1 cellular context compared by ENCODE assay signal in the genomic region with DNA sequence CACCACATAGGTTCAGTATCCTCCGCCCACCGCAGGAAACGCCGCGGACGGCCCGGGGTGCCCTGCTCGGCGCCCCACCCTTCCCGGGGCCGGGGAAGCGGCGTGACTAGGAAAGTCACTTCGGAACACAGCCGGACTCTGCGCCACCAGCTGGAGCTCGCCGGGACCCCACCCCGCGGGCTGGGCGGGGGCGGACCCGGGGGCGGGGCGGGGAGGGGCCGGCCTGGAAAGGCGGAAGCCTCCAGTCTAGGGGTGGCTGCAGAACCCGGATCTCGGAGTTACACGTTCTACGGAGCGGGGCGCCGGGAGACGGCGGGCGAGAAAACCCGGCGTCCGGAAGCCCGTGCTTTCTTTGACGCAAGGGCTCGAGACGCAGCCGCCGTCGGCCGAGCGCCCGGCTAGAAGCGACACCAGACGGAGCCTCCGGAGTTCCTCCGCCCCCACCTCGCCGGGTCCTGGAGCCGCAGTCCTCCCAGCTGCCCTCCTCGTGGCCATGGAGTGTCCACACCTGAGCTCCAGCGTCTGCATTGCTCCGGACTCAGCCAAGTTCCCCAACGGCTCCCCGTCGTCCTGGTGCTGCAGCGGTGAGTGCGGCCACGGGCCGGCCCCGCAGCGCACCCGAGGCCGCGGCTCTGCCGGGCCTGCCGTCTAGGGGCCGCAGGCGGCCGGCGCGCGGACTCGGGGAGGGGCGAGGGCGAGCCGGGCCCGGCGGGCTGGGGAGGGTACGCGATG.
TF ChIP-seq lines count a peak whose summit lies in the region.

A gene with protein sequence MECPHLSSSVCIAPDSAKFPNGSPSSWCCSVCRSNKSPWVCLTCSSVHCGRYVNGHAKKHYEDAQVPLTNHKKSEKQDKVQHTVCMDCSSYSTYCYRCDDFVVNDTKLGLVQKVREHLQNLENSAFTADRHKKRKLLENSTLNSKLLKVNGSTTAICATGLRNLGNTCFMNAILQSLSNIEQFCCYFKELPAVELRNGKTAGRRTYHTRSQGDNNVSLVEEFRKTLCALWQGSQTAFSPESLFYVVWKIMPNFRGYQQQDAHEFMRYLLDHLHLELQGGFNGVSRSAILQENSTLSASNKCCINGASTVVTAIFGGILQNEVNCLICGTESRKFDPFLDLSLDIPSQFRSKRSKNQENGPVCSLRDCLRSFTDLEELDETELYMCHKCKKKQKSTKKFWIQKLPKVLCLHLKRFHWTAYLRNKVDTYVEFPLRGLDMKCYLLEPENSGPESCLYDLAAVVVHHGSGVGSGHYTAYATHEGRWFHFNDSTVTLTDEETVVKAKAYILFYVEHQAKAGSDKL (plus strand): TSS at position 347 of the 732 bp plus-strand sequence. CDS start 147 bp downstream, at position 494.

TF ChIP-seq in IMR-90, 13 proteins besides CTCF, POLR2A, EP300 and RAD21 (continued from another document):
- TF ChIP-seq BHLHE40 (IDR thresholded peaks at IDR 0.05; ENCODE audit: low read depth, low read length) (peak; percentile 100), NFE2L2 (IDR thresholded peaks at IDR 0.05; ENCODE audit: low read depth, low read length) (no peak), CHD1 (IDR thresholded peaks at IDR 0.05; ENCODE audit: low read depth, low read length) (peak; percentile 94; the same call in 1 of the 2 replicates), MAZ (IDR thresholded peaks at IDR 0.05; ENCODE audit: borderline replicate concordance, low read depth, low read length) (peak; percentile 75), SMC3 (IDR thresholded peaks at IDR 0.05; ENCODE audit: low read depth, low read length) (peak; percentile 27; the same call in 1 of the 2 replicates), RCOR1 (IDR thresholded peaks at IDR 0.05; ENCODE audit: insufficient replicate concordance, low read length) (no peak), RFX5 (IDR thresholded peaks at IDR 0.05; ENCODE audit: low read depth, low read length) (0 out of 2 replicates have a peak, but pooled peaks have one; percentile 20)
